8 cellular contexts compared by ENCODE assay signal in the genomic region with DNA sequence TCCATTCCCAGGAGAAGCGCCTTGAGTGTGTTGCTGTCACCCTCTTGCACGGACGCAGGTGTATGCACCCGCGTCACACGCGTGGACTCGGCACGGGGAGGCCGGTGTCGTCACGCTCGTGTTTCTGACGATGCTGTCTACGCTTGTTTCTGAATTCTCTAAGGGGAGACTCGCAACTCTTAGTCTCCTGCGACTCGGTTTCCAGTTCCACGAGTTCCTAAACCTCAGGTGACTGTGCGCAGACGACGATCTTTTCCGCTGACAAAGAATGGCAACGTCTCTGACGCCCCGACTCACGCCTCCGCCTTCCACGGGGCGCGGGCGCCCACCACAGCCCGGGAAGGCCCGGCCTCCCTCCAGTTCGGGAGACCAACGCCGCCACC. TPM values are rescaled to one million over a fixed set of nuclear protein-coding genes. Genes with fewer than 3 reads are reported as not detected.
DNase-seq lines count a peak whose midpoint lies in the region; ATAC-seq and TF ChIP-seq lines count a peak whose summit lies in the region.

No MANE protein-coding gene starts in this region.

- no peaks in the 10 kb centered on the region for H3K27me3 Mint-ChIP-seq in effector memory CD8-positive, alpha-beta T cell

- H3K9ac ChIP-seq in mucosa of rectum (ENCODE audit: low read depth in 1 of 2, low read length in 2 of 2) = peak overlapping the region; percentile 91 to 95

- no peak for ATAC-seq in RWPE2 (ENCODE audit: low read depth)
- peak; percentile 19 for ATAC-seq in effector memory CD8-positive, alpha-beta T cell (replicated peaks)
- no peak for ATAC-seq in GM19324 (IDR thresholded peaks at IDR 0.05; ENCODE audit: low FRiP score, unreplicated experiment)
- no peak for ATAC-seq in GM21723 (IDR thresholded peaks at IDR 0.05; ENCODE audit: unreplicated experiment)

- no peaks in the 10 kb centered on the region for H3K27me3 ChIP-seq in RWPE2 (ENCODE audit: insufficient read depth, poor library complexity, severe bottlenecking)
- H3K27me3 ChIP-seq in mucosa of rectum (ENCODE audit: control insufficient read depth in 2 of 2, insufficient read depth in 2 of 2, low read length in 2 of 2) = no peaks in the 10 kb centered on the region
- no peaks in the 10 kb centered on the region for H3K27me3 ChIP-seq in vagina

- no peaks in the 10 kb centered on the region for H3K9me3 ChIP-seq in RWPE2 (ENCODE audit: severe bottlenecking)
- no peaks in the 10 kb centered on the region for H3K9me3 ChIP-seq in mucosa of rectum (ENCODE audit: control insufficient read depth in 2 of 2, low read length in 2 of 2)
- no peaks in the 10 kb centered on the region for H3K9me3 ChIP-seq in vagina

- H3K4me1 ChIP-seq in RWPE2 (ENCODE audit: insufficient read depth, poor library complexity, severe bottlenecking) (peaks cover 13% of the 10 kb centered on the region), mucosa of rectum (ENCODE audit: control insufficient read depth in 2 of 2, insufficient read depth in 2 of 2, low read length in 2 of 2) (peaks cover 14 to 16% of the 10 kb centered on the region in 2 donors), vagina (peaks cover 49% of the 10 kb centered on the region)

- peak overlapping the region; percentile 93 to 94 for H3K4me3 Mint-ChIP-seq in effector memory CD8-positive, alpha-beta T cell

- no peaks in the 10 kb centered on the region for H3K9me3 Mint-ChIP-seq in effector memory CD8-positive, alpha-beta T cell

- peak overlapping the region; percentile 65 for H3K4me3 ChIP-seq in RWPE2 (ENCODE audit: severe bottlenecking)
- H3K4me3 ChIP-seq in mucosa of rectum (ENCODE audit: low read length in 2 of 2) = peak overlapping the region; percentile 88 to 98
- H3K4me3 ChIP-seq in vagina = peak overlapping the region; percentile 74

- no peak for TF ChIP-seq CTCF in RWPE2 (IDR thresholded peaks at IDR 0.05; ENCODE audit: poor library complexity, severe bottlenecking)
- TF ChIP-seq CTCF in vagina (IDR thresholded peaks at IDR 0.05) = no peak

- intact Hi-C loops in vagina (cut with DNase I) = loop anchor here (5.0 kb wide), 1 partner anchor 61 kb away; the partner anchor contains the start of gene GTPBP4

- TF ChIP-seq POLR2A in vagina (IDR thresholded peaks at IDR 0.05) = no peak

- DNase-seq in stimulated activated CD8-positive, alpha-beta memory T cell treated with anti-CD3 and anti-CD28 coated beads, Interleukin-15, amount 100 ng/mL, for 1 hour (ENCODE audit: low read depth) = peak; percentile 25
- no peak for DNase-seq in stimulated activated CD8-positive, alpha-beta memory T cell treated with anti-CD3 and anti-CD28 coated beads, Interleukin-4, amount 100 ng/mL, for 48 hours
- DNase-seq in RWPE2 (ENCODE audit: low spot score) (no peak), vagina (ENCODE audit: extremely low spot score in 2 of 2) (no peak)
- DNase-seq in effector memory CD8-positive, alpha-beta T cell = peak in 1 of 3 experiments; percentile 64

- H3K4me1 Mint-ChIP-seq in effector memory CD8-positive, alpha-beta T cell (ENCODE audit: low read depth in 2 of 2) = peaks cover 42 to 52% of the 10 kb centered on the region in 2 donors

- H3K36me3 ChIP-seq in RWPE2 (ENCODE audit: low read depth) = peaks cover 57% of the 10 kb centered on the region
- peaks cover 6 to 12% of the 10 kb centered on the region in 2 donors for H3K36me3 ChIP-seq in mucosa of rectum (ENCODE audit: control insufficient read depth in 2 of 2, insufficient read depth in 2 of 2, low read length in 2 of 2)
- H3K36me3 ChIP-seq in vagina = peaks cover 0 to 6% of the 10 kb centered on the region in 2 donors

- H3K27ac ChIP-seq in RWPE2 (ENCODE audit: poor library complexity, severe bottlenecking) (peak overlapping the region; percentile 91), mucosa of rectum (ENCODE audit: low read depth in 2 of 2, low read length in 2 of 2) (peak overlapping the region; percentile 99 to 100), vagina (peak overlapping the region; percentile 100)

- peaks cover 67% of the 10 kb centered on the region for H3K36me3 Mint-ChIP-seq in effector memory CD8-positive, alpha-beta T cell (ENCODE audit: insufficient read depth)

- H3K27ac Mint-ChIP-seq in effector memory CD8-positive, alpha-beta T cell = peak overlapping the region; percentile 99

RNA-seq across cellular contexts. Expression of gene IDI1, which starts 0.6 kb away (rescaled TPM):
- 50.3 TPM for total RNA-seq in vagina

RNA-seq across cellular contexts. Expression of gene WDR37, which starts 7.8 kb away (rescaled TPM):
- total RNA-seq in vagina = 16.9 TPM

RNA-seq across cellular contexts. Expression of gene IDI2, which starts 22.7 kb away (rescaled TPM):
- total RNA-seq in vagina = not detected
